10 cellular contexts compared by ENCODE assay signal in the genomic region with DNA sequence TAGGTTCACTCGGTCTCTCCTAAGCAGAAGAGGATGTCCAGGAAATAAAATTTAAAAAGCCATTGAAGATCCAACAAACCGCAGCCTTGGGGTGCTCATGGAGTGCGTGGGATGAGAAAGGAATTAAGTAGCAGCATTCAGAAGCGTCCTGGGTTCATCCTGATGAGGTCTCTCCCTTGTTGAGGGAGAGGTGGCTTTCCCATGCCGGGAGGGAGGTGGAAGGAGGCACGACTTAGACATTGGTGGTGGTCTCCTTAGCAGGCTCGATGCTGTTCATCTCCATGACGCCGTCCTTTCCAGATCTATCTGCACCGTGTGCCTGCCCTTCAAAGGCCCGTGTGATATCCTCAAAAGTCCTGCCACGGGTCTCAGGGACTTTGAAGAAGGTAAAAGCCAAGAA. TPM values are rescaled to one million over a fixed set of nuclear protein-coding genes. Genes with fewer than 3 reads are reported as not detected.
DNase-seq lines count a peak whose midpoint lies in the region; ATAC-seq, FAIRE-seq and TF ChIP-seq lines count a peak whose summit lies in the region.
"Not testable (repeated sequence)": the region's sequence is repeated elsewhere in the genome, so short reads cannot be mapped to it uniquely, and the experiment has no call there.
"Had no signal": no experiment of that assay in that cellular context is flagged by ENCODE, and none has a peak within 500 bp of the region (broad histone marks: within the 10 kb centered on the region; RNA-seq: fewer than 3 reads in every experiment).

No MANE protein-coding gene starts in this region.

- intact Hi-C loops in CD8-positive, alpha-beta T cell (cut with DNase I, micrococcal nuclease); IMR-90 (cut with micrococcal nuclease); activated CD4-positive, alpha-beta T cell treated with anti-CD3 and anti-CD28 coated beads, Interleukin-2, amount 10 ng/mL, durations not matched to agents 24 days and 14 days (cut with micrococcal nuclease): not testable (repeated sequence)

- H3K4me3 Mint-ChIP-seq in CD8-positive, alpha-beta T cell = peak overlapping the region; percentile 11
- not testable (repeated sequence) for H3K4me3 Mint-ChIP-seq in activated CD4-positive, alpha-beta T cell treated with anti-CD3 and anti-CD28 coated beads, Interleukin-2, amount 10 ng/mL, durations not matched to agents 24 days and 14 days; activated naive CD8-positive, alpha-beta T cell; nephron progenitor cell
- H3K4me3 Mint-ChIP-seq in type B pancreatic cell = peak overlapping the region; percentile 23

- H3K56ac ChIP-seq in IMR-90 (ENCODE audit: extremely low read depth, insufficient read depth, low read length); H1 (replicated peaks; ENCODE audit: insufficient read length, low read depth, low read length): not testable (repeated sequence)

- TF ChIP-seq EP300 in H1 (IDR thresholded peaks at IDR 0.05; ENCODE audit: borderline replicate concordance in 1 of 2, low read depth in 2 of 2, low read length in 2 of 2) = not testable (repeated sequence)

- CTCF ChIA-PET in CD8-positive, alpha-beta T cell (lab: Charles Lee) = interaction anchor here (1.0 kb wide), 1 partner anchor 156 kb away, joined by 3 read pairs; no protein-coding TSS in a partner anchor
- CTCF ChIA-PET in IMR-90 (lab: Yijun Ruan, JAX) = interaction anchor here (0.6 kb wide), 1 partner anchor 14 kb away, joined by 3 read pairs; no protein-coding TSS in a partner anchor
- CTCF ChIA-PET in H1 (lab: Charles Lee; ENCODE audit: partially characterized antibody) = interaction anchor here (0.6 to 3.6 kb wide), 2 partner anchors 59 to 124 kb away, joined by 3 to 13 read pairs; no protein-coding TSS in a partner anchor

- H2BK15ac ChIP-seq in IMR-90 (ENCODE audit: low read depth, low read length); H1 (ENCODE audit: low read length): not testable (repeated sequence)

- not testable (repeated sequence) for H3K23ac ChIP-seq in IMR-90 (ENCODE audit: low read depth, low read length); H1 (ENCODE audit: insufficient read length)

- TF ChIP-seq POLR2A in IMR-90 (IDR thresholded peaks at IDR 0.05; ENCODE audit: low read depth, low read length) = 0 out of 2 replicates have a peak, but pooled peaks have one; percentile 2
- peak in 1 of 2 experiments; percentile 28; a peak in 1 of 3 replicates for TF ChIP-seq POLR2A in H1 (IDR thresholded peaks at IDR 0.05; ENCODE audit: control extremely low read depth in 1 of 2, low read depth in 2 of 2, low read length in 2 of 2)

- H3K27ac ChIP-seq in CD8-positive, alpha-beta T cell (ENCODE audit: low read depth, low read length); IMR-90 (ENCODE audit: insufficient read depth, low read length); H1 (ENCODE audit: low read depth, low read length): not testable (repeated sequence)
- H3K27ac ChIP-seq in mesodermal cell (ENCODE audit: low read depth, low read length, severe bottlenecking) = peak overlapping the region; percentile 10

- not testable (repeated sequence) for H4K91ac ChIP-seq in IMR-90 (ENCODE audit: insufficient read depth, low read depth, low read length); H1 (replicated peaks; ENCODE audit: insufficient read length, low read length)

- not testable (repeated sequence) for H3K23me2 ChIP-seq in H1 (ENCODE audit: low read depth, low read length)

- not testable (repeated sequence) for H3K9me3 ChIP-seq in CD8-positive, alpha-beta T cell (ENCODE audit: low read length); IMR-90 (ENCODE audit: control insufficient read depth, insufficient read depth, low read length); H1 (ENCODE audit: insufficient read depth in 2 of 2, low read depth in 1 of 2, low read length in 1 of 2); mesodermal cell (ENCODE audit: control insufficient read depth, low read length)

- not testable (repeated sequence) for H2AFZ ChIP-seq in IMR-90 (replicated peaks; ENCODE audit: low read length, poor library complexity); H1 (ENCODE audit: low read length)

- H3K27ac Mint-ChIP-seq in CD8-positive, alpha-beta T cell = not testable (repeated sequence)
- peak overlapping the region; percentile 51 for H3K27ac Mint-ChIP-seq in activated CD4-positive, alpha-beta T cell treated with anti-CD3 and anti-CD28 coated beads, Interleukin-2, amount 10 ng/mL, durations not matched to agents 24 days and 14 days
- peak overlapping the region; percentile 61 for H3K27ac Mint-ChIP-seq in activated naive CD8-positive, alpha-beta T cell
- H3K27ac Mint-ChIP-seq in nephron progenitor cell (peak overlapping the region; percentile 60), type B pancreatic cell (peak overlapping the region; percentile 62)

- H3K4ac ChIP-seq in IMR-90 (ENCODE audit: low read depth, low read length); H1 (replicated peaks; ENCODE audit: insufficient read length, low read depth, low read length): not testable (repeated sequence)

- not testable (repeated sequence) for H3K4me2 ChIP-seq in IMR-90 (ENCODE audit: low read depth, low read length); H1 (ENCODE audit: insufficient read depth in 1 of 2, low read depth in 2 of 2, low read length in 2 of 2)

- TF ChIP-seq RAD21 in IMR-90 (IDR thresholded peaks at IDR 0.05; ENCODE audit: low read length); H1 (IDR thresholded peaks at IDR 0.05 in 1 of 2, conservative IDR thresholded peaks at IDR 0.05 in 1 of 2; ENCODE audit: low read depth in 2 of 2, low read length in 2 of 2): not testable (repeated sequence)

- not testable (repeated sequence) for H3K27me3 ChIP-seq in CD8-positive, alpha-beta T cell (ENCODE audit: insufficient read depth, low read length); IMR-90 (ENCODE audit: control insufficient read depth, insufficient read depth, low read length); H1 (replicated peaks in 1 of 4; ENCODE audit: control insufficient read depth in 3 of 4, extremely low read depth in 1 of 4, insufficient read depth in 3 of 4, low read length in 3 of 4)

- WGBS in IMR-90 (ENCODE audit: extremely low coverage in 2 of 2, insufficient read length in 1 of 2), 2 experiments = no CpG with 5 or more reads among the region's 12 CpGs
- WGBS in H1 (ENCODE audit: extremely low coverage in 1 of 2, insufficient coverage in 1 of 2, insufficient read length in 1 of 2, insufficient replicate concordance in 2 of 2, low coverage in 1 of 2, low lambda C conversion rate in 2 of 2, missing lambda C conversion rate in 1 of 2), 2 experiments = 94% methylated on average over 11 of the region's 12 CpGs; no CpG with 5 or more reads in 1 of the 2 experiments
- 100% methylated on average over 4 of the region's 12 CpGs for whole genome bisulfite sequencing in mesodermal cell (ENCODE audit: insufficient coverage in 2 of 2), 2 experiments

- H4K8ac ChIP-seq in IMR-90 (ENCODE audit: low read depth in 2 of 2, low read length in 2 of 2); H1 (ENCODE audit: extremely low read depth, insufficient read depth, low read length): not testable (repeated sequence)

- POLR2A ChIA-PET in CD8-positive, alpha-beta T cell (lab: Charles Lee); IMR-90 (lab: Charles Lee; ENCODE audit: unreplicated experiment): not testable (repeated sequence)
- POLR2A ChIA-PET in H1 (lab: Charles Lee; ENCODE audit: partially characterized antibody) = interaction anchor here (0.6 to 11.9 kb wide), 7 partner anchors 11 to 75 kb away, joined by 3 to 189 read pairs (median 4); a partner anchor contains a TSS

- H3K18ac ChIP-seq in IMR-90 (ENCODE audit: low read depth, low read length); H1 (ENCODE audit: extremely low read depth, low read length): not testable (repeated sequence)

- ATAC-seq in CD8-positive, alpha-beta T cell; IMR-90 (ENCODE audit: low read depth): not testable (repeated sequence)

- not testable (repeated sequence) for H3K14ac ChIP-seq in IMR-90 (replicated peaks; ENCODE audit: low read depth, low read length); H1 (ENCODE audit: insufficient read length)

- H3K9me1 ChIP-seq in IMR-90 (ENCODE audit: insufficient read depth, low read length) = not testable (repeated sequence)

- not testable (repeated sequence) for H3K27me3 Mint-ChIP-seq in CD8-positive, alpha-beta T cell (ENCODE audit: low read depth); activated CD4-positive, alpha-beta T cell treated with anti-CD3 and anti-CD28 coated beads, Interleukin-2, amount 10 ng/mL, durations not matched to agents 24 days and 14 days; activated naive CD8-positive, alpha-beta T cell; nephron progenitor cell (ENCODE audit: low read depth, poor library complexity); type B pancreatic cell

- H3K79me2 ChIP-seq in H1 (ENCODE audit: control insufficient read depth in 1 of 2, insufficient read depth in 2 of 2, low read length in 2 of 2) = peaks cover 0 to 14% of the 10 kb centered on the region in 2 experiments; a peak in 1 of 4 replicates

- not testable (repeated sequence) for H2BK120ac ChIP-seq in IMR-90 (ENCODE audit: low read depth, low read length); H1 (replicated peaks; ENCODE audit: low read depth, low read length)

- H4K20me1 ChIP-seq in IMR-90 (ENCODE audit: insufficient read depth, low read length) = peaks cover 38% of the 10 kb centered on the region
- not testable (repeated sequence) for H4K20me1 ChIP-seq in H1 (replicated peaks in 1 of 2; ENCODE audit: control insufficient read depth in 1 of 2, insufficient read depth in 2 of 2, low read length in 2 of 2)

- not testable (repeated sequence) for H2AK9ac ChIP-seq in IMR-90 (replicated peaks; ENCODE audit: low read depth, low read length, poor library complexity)

- not testable (repeated sequence) for H2BK20ac ChIP-seq in IMR-90 (ENCODE audit: low read depth, low read length); H1 (ENCODE audit: low read length)

- H3K9me3 Mint-ChIP-seq in CD8-positive, alpha-beta T cell; activated CD4-positive, alpha-beta T cell treated with anti-CD3 and anti-CD28 coated beads, Interleukin-2, amount 10 ng/mL, durations not matched to agents 24 days and 14 days; activated naive CD8-positive, alpha-beta T cell (ENCODE audit: low read depth); nephron progenitor cell; type B pancreatic cell: not testable (repeated sequence)

- BruUV-seq in IMR-90 (replicated peaks; lab: Mats Ljungman, UMichigan) = not testable (repeated sequence)

- not testable (repeated sequence) for H2BK5ac ChIP-seq in IMR-90 (ENCODE audit: low read depth, low read length, poor library complexity, severe bottlenecking); H1 (ENCODE audit: low read depth, low read length)

- H4K5ac ChIP-seq in IMR-90 (ENCODE audit: low read depth, low read length); H1 (ENCODE audit: insufficient read length, low read depth, low read length): not testable (repeated sequence)

- peaks cover 9 to 25% of the 10 kb centered on the region in 2 experiments; a peak in 3 of 4 replicates for H3K79me1 ChIP-seq in IMR-90 (ENCODE audit: low read depth in 1 of 2, low read length in 2 of 2)
- not testable (repeated sequence) for H3K79me1 ChIP-seq in H1 (ENCODE audit: low read depth, low read length)

- not testable (repeated sequence) for TF ChIP-seq CTCF in CD8-positive, alpha-beta T cell (IDR thresholded peaks at IDR 0.05); IMR-90 (conservative IDR thresholded peaks at IDR 0.05; ENCODE audit: low read depth, low read length); H1 (IDR thresholded peaks at IDR 0.05; ENCODE audit: control extremely low read depth in 1 of 3, insufficient read depth in 1 of 3, low read depth in 1 of 3, low read length in 3 of 3); nephron progenitor cell (IDR thresholded peaks at IDR 0.05); type B pancreatic cell (conservative IDR thresholded peaks at IDR 0.05)

- H3K4me3 ChIP-seq in CD8-positive, alpha-beta T cell (ENCODE audit: low read depth, low read length); IMR-90 (ENCODE audit: insufficient read depth, low read depth, low read length); H1 (ENCODE audit: extremely low read depth in 1 of 4, insufficient read depth in 2 of 4, low read depth in 3 of 4, low read length in 4 of 4); mesodermal cell (ENCODE audit: extremely low read depth, insufficient read depth, low read length, poor library complexity, severe bottlenecking): not testable (repeated sequence)

- not testable (repeated sequence) for H3K4me1 ChIP-seq in CD8-positive, alpha-beta T cell (ENCODE audit: insufficient read depth, low read length); IMR-90 (ENCODE audit: control insufficient read depth, insufficient read depth, low read length); H1 (replicated peaks in 1 of 4; ENCODE audit: control insufficient read depth in 3 of 4, insufficient read depth in 4 of 4, low read length in 3 of 4); mesodermal cell (ENCODE audit: control insufficient read depth, insufficient read depth, low read length, poor library complexity, severe bottlenecking)

- in situ Hi-C loops in IMR-90 (cut with MboI; ENCODE audit: low sequenced_read_pairs) = not testable (repeated sequence)

- H3K4me1 Mint-ChIP-seq in CD8-positive, alpha-beta T cell (ENCODE audit: low read depth) = peaks cover 46% of the 10 kb centered on the region
- H3K4me1 Mint-ChIP-seq in activated CD4-positive, alpha-beta T cell treated with anti-CD3 and anti-CD28 coated beads, Interleukin-2, amount 10 ng/mL, durations not matched to agents 24 days and 14 days = peaks cover 31% of the 10 kb centered on the region
- H3K4me1 Mint-ChIP-seq in activated naive CD8-positive, alpha-beta T cell (ENCODE audit: low read depth) = peaks cover 53% of the 10 kb centered on the region
- peaks cover 13% of the 10 kb centered on the region for H3K4me1 Mint-ChIP-seq in nephron progenitor cell
- not testable (repeated sequence) for H3K4me1 Mint-ChIP-seq in type B pancreatic cell (ENCODE audit: unreplicated experiment)

- H2AK5ac ChIP-seq in IMR-90 (ENCODE audit: low read depth, low read length); H1 (ENCODE audit: low read depth, low read length): not testable (repeated sequence)

- H3K36me3 Mint-ChIP-seq in CD8-positive, alpha-beta T cell = peaks cover 78% of the 10 kb centered on the region
- peaks cover 67% of the 10 kb centered on the region for H3K36me3 Mint-ChIP-seq in activated CD4-positive, alpha-beta T cell treated with anti-CD3 and anti-CD28 coated beads, Interleukin-2, amount 10 ng/mL, durations not matched to agents 24 days and 14 days (ENCODE audit: low read depth)
- H3K36me3 Mint-ChIP-seq in activated naive CD8-positive, alpha-beta T cell = peaks cover 24% of the 10 kb centered on the region
- peaks cover 77% of the 10 kb centered on the region for H3K36me3 Mint-ChIP-seq in nephron progenitor cell (ENCODE audit: low read depth)
- H3K36me3 Mint-ChIP-seq in type B pancreatic cell = peaks cover 63% of the 10 kb centered on the region

- DNase-seq in CD8-positive, alpha-beta T cell; IMR-90; activated CD4-positive, alpha-beta T cell treated with anti-CD3 and anti-CD28 coated beads, Interleukin-2, amount 10 ng/mL, durations not matched to agents 24 days and 14 days; H1 (ENCODE audit: low read depth in 1 of 2, low spot score in 2 of 2); nephron progenitor cell; type B pancreatic cell (ENCODE audit: extremely low spot score, unreplicated experiment): not testable (repeated sequence)

- H3K36me3 ChIP-seq in CD8-positive, alpha-beta T cell (ENCODE audit: insufficient read depth, low read length) = peaks cover 52% of the 10 kb centered on the region
- H3K36me3 ChIP-seq in IMR-90 (ENCODE audit: control insufficient read depth, insufficient read depth, low read length) (peaks cover 54% of the 10 kb centered on the region), H1 (ENCODE audit: control insufficient read depth in 2 of 4, insufficient read depth in 4 of 4, low read length in 3 of 4) (peaks cover 18 to 68% (median 44%) of the 10 kb centered on the region in 4 experiments), mesodermal cell (ENCODE audit: control insufficient read depth, insufficient read depth, low read length) (peaks cover 74% of the 10 kb centered on the region)

- 0 out of 2 replicates have a peak overlapping the region, but pooled peaks have one; percentile 63 for H2BK12ac ChIP-seq in H1 (ENCODE audit: low read depth, low read length)

- not testable (repeated sequence) for H3K9ac ChIP-seq in IMR-90 (ENCODE audit: low read depth, low read length); H1 (replicated peaks in 1 of 4; ENCODE audit: extremely low read depth in 1 of 4, low read depth in 3 of 4, low read length in 3 of 4)

- not testable (repeated sequence) for FAIRE-seq in H1 (lab: Jason Lieb, UNC)

- dilution Hi-C loops in IMR-90 (cut with HindIII; ENCODE audit: low sequenced_read_pairs, unreplicated experiment) = not testable (repeated sequence)

RNA-seq across cellular contexts. Expression of a gene that starts 14.8 kb away (rescaled TPM):
- total RNA-seq in CD8-positive, alpha-beta T cell = 1,000 to 10,000 TPM; 1,170 to 1,193 TPM
- 54.8 and 113 TPM in 2 replicates for total RNA-seq in IMR-90 (2012; rRNA removed)
- 38.2 and 46.1 TPM in 2 replicates for polyA plus RNA-seq in IMR-90 (2012; rRNA removed)
- polyA plus RNA-seq in IMR-90 (2012; cell fraction: cytosol; rRNA removed) = 19.4 and 27.9 TPM in 2 replicates
- 44.9 and 179 TPM in 2 replicates for polyA plus RNA-seq in IMR-90 (2012; cell fraction: nucleus; rRNA removed; ENCODE audit: low replicate concordance)
- 362 and 366 TPM in 2 replicates for total RNA-seq in activated CD4-positive, alpha-beta T cell treated with anti-CD3 and anti-CD28 coated beads, Interleukin-2, amount 10 ng/mL, durations not matched to agents 24 days and 14 days
- 664 and 688 TPM in 2 replicates for total RNA-seq in H1 (2021; fragmentation: NEBNext Ultra II Directional; extraction: Animal tissue kit (Norgen Biotek cat#: 25700))
- polyA plus RNA-seq in H1 (2011; rRNA removed) = 323 and 417 TPM in 2 replicates
- polyA plus RNA-seq in H1 (2011; cell fraction: cytosol; rRNA removed) = 357 TPM
- 233 TPM for polyA plus RNA-seq in H1 (2011; cell fraction: nucleus; rRNA removed)
- 327 to 809 TPM (median 365 TPM) in 4 replicates for polyA plus RNA-seq in H1 (2012, experiment 1 of 2)
- 290 TPM for polyA plus RNA-seq in H1 (2012, experiment 2 of 2)
- polyA plus RNA-seq in H1 (2013, experiment 1 of 2) = 1,112 TPM
- polyA plus RNA-seq in H1 (2013, experiment 2 of 2) = 1,127 TPM
- polyA minus RNA-seq in H1 (2011; rRNA and poly(A)+ RNA removed) = 579 and 805 TPM in 2 replicates
- polyA minus RNA-seq in H1 (2011; cell fraction: cytosol; rRNA and poly(A)+ RNA removed) = 243 TPM
- polyA minus RNA-seq in H1 (2011; cell fraction: nucleus; rRNA and poly(A)+ RNA removed) = 193 TPM
- polyA plus RNA-seq in mesodermal cell (2013, experiment 1 of 2) = 517 TPM
- polyA plus RNA-seq in mesodermal cell (2013, experiment 2 of 2) = 441 TPM
- total RNA-seq in type B pancreatic cell (ENCODE audit: low replicate concordance) = 214 and 2,005 TPM in 2 replicates

RNA-seq across cellular contexts. Expression of a gene that starts 48.5 kb away (rescaled TPM):
- total RNA-seq in CD8-positive, alpha-beta T cell = under 1 TPM; 0.62 to 0.89 TPM
- total RNA-seq in IMR-90 (2012; rRNA removed) = under 0.01 TPM in 1 of 2 replicates, not detected in the other
- 0.05 and 0.07 TPM in 2 replicates for polyA plus RNA-seq in IMR-90 (2012; rRNA removed)
- 0.05 TPM in 1 of 2 replicates, not detected in the other for polyA plus RNA-seq in IMR-90 (2012; cell fraction: cytosol; rRNA removed)
- polyA plus RNA-seq in IMR-90 (2012; cell fraction: nucleus; rRNA removed; ENCODE audit: low replicate concordance) = 0.10 and 0.30 TPM in 2 replicates
- 0.09 and 0.31 TPM in 2 replicates for total RNA-seq in activated CD4-positive, alpha-beta T cell treated with anti-CD3 and anti-CD28 coated beads, Interleukin-2, amount 10 ng/mL, durations not matched to agents 24 days and 14 days
- 18.2 and 19.3 TPM in 2 replicates for total RNA-seq in H1 (2021; fragmentation: NEBNext Ultra II Directional; extraction: Animal tissue kit (Norgen Biotek cat#: 25700))
- 10.1 and 11.1 TPM in 2 replicates for polyA plus RNA-seq in H1 (2011; rRNA removed)
- polyA plus RNA-seq in H1 (2011; cell fraction: cytosol; rRNA removed) = 10.7 TPM
- polyA plus RNA-seq in H1 (2011; cell fraction: nucleus; rRNA removed) = 6.0 TPM
- polyA plus RNA-seq in H1 (2012, experiment 1 of 2) = 9.0 to 20.2 TPM (median 14.2 TPM) in 4 replicates
- 6.3 TPM for polyA plus RNA-seq in H1 (2012, experiment 2 of 2)
- polyA plus RNA-seq in H1 (2013, experiment 1 of 2) = 9.7 TPM
- 8.7 TPM for polyA plus RNA-seq in H1 (2013, experiment 2 of 2)
- polyA minus RNA-seq in H1 (2011; rRNA and poly(A)+ RNA removed) = 10.8 and 15.7 TPM in 2 replicates
- polyA minus RNA-seq in H1 (2011; cell fraction: cytosol; rRNA and poly(A)+ RNA removed) = 15.4 TPM
- 4.7 TPM for polyA minus RNA-seq in H1 (2011; cell fraction: nucleus; rRNA and poly(A)+ RNA removed)
- polyA plus RNA-seq in mesodermal cell (2013, experiment 1 of 2) = not detected
- polyA plus RNA-seq in mesodermal cell (2013, experiment 2 of 2) = 0.20 TPM
- 7.0 and 50.0 TPM in 2 replicates for total RNA-seq in type B pancreatic cell (ENCODE audit: low replicate concordance)
- total RNA-seq: NCI-H460, Right ventricle myocardium inferior had no signal
